Comparison of ENCODE assay signal across 1 cellular context in genomic region chr17:48134912-48135480, GRCh38.
TF ChIP-seq lines count a peak whose summit lies in the region.

No MANE protein-coding gene starts in this region.

TF ChIP-seq in SK-N-SH, 30 proteins besides CTCF, POLR2A, EP300 and RAD21 (continued from another document):
- no peak for TF ChIP-seq IRF3 (IDR thresholded peaks at IDR 0.05; ENCODE audit: low read depth, low read length)
- TF ChIP-seq SMC3 (IDR thresholded peaks at IDR 0.05; ENCODE audit: low read depth, low read length) = no peak
- TF ChIP-seq ELF1 (IDR thresholded peaks at IDR 0.05) = no peak
- TF ChIP-seq RXRA (IDR thresholded peaks at IDR 0.05; ENCODE audit: borderline replicate concordance, low read depth) = no peak
- no peak for TF ChIP-seq FOXJ3 (CRISPR knock-in tag; IDR thresholded peaks at IDR 0.05)
- TF ChIP-seq, protein P1, sequence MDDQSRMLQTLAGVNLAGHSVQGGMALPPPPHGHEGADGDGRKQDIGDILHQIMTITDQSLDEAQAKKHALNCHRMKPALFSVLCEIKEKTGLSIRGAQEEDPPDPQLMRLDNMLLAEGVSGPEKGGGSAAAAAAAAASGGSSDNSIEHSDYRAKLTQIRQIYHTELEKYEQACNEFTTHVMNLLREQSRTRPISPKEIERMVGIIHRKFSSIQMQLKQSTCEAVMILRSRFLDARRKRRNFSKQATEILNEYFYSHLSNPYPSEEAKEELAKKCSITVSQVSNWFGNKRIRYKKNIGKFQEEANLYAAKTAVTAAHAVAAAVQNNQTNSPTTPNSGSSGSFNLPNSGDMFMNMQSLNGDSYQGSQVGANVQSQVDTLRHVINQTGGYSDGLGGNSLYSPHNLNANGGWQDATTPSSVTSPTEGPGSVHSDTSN (IDR thresholded peaks at IDR 0.05) = no peak
- no peak for TF ChIP-seq JUND (IDR thresholded peaks at IDR 0.05)
